19 cellular contexts compared by ENCODE assay signal in the genomic region with DNA sequence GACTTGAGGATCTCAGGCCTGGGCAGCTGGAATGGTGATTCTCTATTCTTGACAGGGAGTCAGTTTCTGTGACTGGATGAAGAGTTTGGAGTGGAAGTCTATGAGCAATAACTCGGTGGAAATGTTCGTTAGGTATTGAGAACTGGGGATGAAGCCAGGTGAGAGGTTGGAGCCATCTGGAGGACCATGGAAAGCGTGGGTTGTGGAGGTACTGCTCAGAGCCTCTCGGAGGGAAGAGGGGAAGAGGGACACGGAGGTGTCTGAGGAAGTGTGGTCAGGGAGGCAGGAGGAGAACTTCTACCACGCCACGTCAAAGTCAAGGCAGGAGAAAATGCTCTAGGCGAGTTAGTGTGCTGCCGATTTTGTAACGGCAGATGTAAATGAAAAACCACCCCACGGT.
DNase-seq lines count a peak whose midpoint lies in the region; ATAC-seq, FAIRE-seq and TF ChIP-seq lines count a peak whose summit lies in the region.
"Had no signal": no experiment of that assay in that cellular context is flagged by ENCODE, and none has a peak within 500 bp of the region (broad histone marks: within the 10 kb centered on the region; RNA-seq: fewer than 3 reads in every experiment).

No MANE protein-coding gene starts in this region.

- 91% methylated on average over 11 of the region's 11 CpGs for WGBS in esophagus muscularis mucosa

- in situ Hi-C loops in G401 (cut with HindIII; ENCODE audit: low sequenced_read_pairs): no loop called here

- H3K36me3 ChIP-seq in bronchial epithelial cell (ENCODE audit: control insufficient read depth, insufficient read depth, low read length) (no peaks in the 10 kb centered on the region), esophagus muscularis mucosa (no peaks in the 10 kb centered on the region)
- H3K36me3 ChIP-seq: BLaER1 treated with 17β-estradiol and CSF1 and Interleukin-3, amounts not matched to agents 10 nM and 100 nM had no signal

- FAIRE-seq in bronchial epithelial cell (lab: Jason Lieb, UNC): peak; percentile 79
- FAIRE-seq: A549, D721Med, GM12891 had no signal

- no peaks in the 10 kb centered on the region for H3K4me1 ChIP-seq in esophagus muscularis mucosa
- H3K4me1 ChIP-seq: A549; BLaER1 treated with 17β-estradiol and CSF1 and Interleukin-3, amounts not matched to agents 10 nM and 100 nM; Caco-2 had no signal

- no peaks in the 10 kb centered on the region for H3K27me3 ChIP-seq in bronchial epithelial cell (ENCODE audit: control insufficient read depth, insufficient read depth, low read length)
- no peaks in the 10 kb centered on the region for H3K27me3 ChIP-seq in esophagus muscularis mucosa
- H3K27me3 ChIP-seq: BLaER1 treated with 17β-estradiol and CSF1 and Interleukin-3, amounts not matched to agents 10 nM and 100 nM had no signal

- ATAC-seq in HG03571 (IDR thresholded peaks at IDR 0.05; ENCODE audit: unreplicated experiment): no peak
- ATAC-seq: A549; CD8-positive, alpha-beta T cell had no signal

- H3K4me3 ChIP-seq in bronchial epithelial cell (ENCODE audit: low read depth, low read length) (no peak overlapping the region), esophagus muscularis mucosa (no peak overlapping the region)
- H3K4me3 ChIP-seq: A549; BLaER1 treated with 17β-estradiol and CSF1 and Interleukin-3, amounts not matched to agents 10 nM and 100 nM had no signal

- DNase-seq in G401 (ENCODE audit: low spot score): peak; percentile 28
- DNase-seq in bronchial epithelial cell (ENCODE audit: low read depth): no peak
- peak; percentile 70 for DNase-seq in esophagus muscularis mucosa (ENCODE audit: extremely low spot score)
- no peak for DNase-seq in SW 1271 (lab: John Stamatoyannopoulos, UW)
- no peak for DNase-seq in GM10266 (ENCODE audit: extremely low spot score)
- DNase-seq: AML-193; Caco-2; Calu3; CD4-positive, alpha-beta T cell; CD8-positive, alpha-beta T cell; DMS79 treated with DMSO at 0.1 percent for 48 hours; GDM1 had no signal

- TF ChIP-seq CTCF in bronchial epithelial cell (IDR thresholded peaks at IDR 0.05; ENCODE audit: insufficient read depth, low read length, severe bottlenecking) (no peak), esophagus muscularis mucosa (IDR thresholded peaks at IDR 0.05) (no peak), GM10266 (IDR thresholded peaks at IDR 0.05; ENCODE audit: control insufficient read depth, insufficient read depth, low read depth, missing control alignments) (no peak)

- H3K27ac ChIP-seq in esophagus muscularis mucosa (replicated peaks in 1 of 4): no peak overlapping the region
- H3K27ac ChIP-seq: 22Rv1; A549; BLaER1 treated with 17β-estradiol and CSF1 and Interleukin-3, amounts not matched to agents 10 nM and 100 nM; C4-2B had no signal

- TF ChIP-seq EP300 in esophagus muscularis mucosa (IDR thresholded peaks at IDR 0.05): no peak

- no peaks in the 10 kb centered on the region for H3K9me3 ChIP-seq in esophagus muscularis mucosa
- H3K9me3 ChIP-seq: A549; BLaER1 treated with 17β-estradiol and CSF1 and Interleukin-3, amounts not matched to agents 10 nM and 100 nM; Caco-2 had no signal

- intact Hi-C loops in esophagus muscularis mucosa (cut with DNase I): no loop called here

- TF ChIP-seq POLR2A in esophagus muscularis mucosa (IDR thresholded peaks at IDR 0.05; ENCODE audit: low read depth): no peak

Comparison
In these comparisons a context has a peak if more than half of its experiments do, and no peak if none do; other contexts are left out.
1. DNase-seq: peak in G401 (single experiment) and esophagus muscularis mucosa (single experiment); none in bronchial epithelial cell (single experiment), SW 1271 (0 of 2) and GM10266 (single experiment).